1 cellular context compared by ENCODE assay signal in the genomic region with DNA sequence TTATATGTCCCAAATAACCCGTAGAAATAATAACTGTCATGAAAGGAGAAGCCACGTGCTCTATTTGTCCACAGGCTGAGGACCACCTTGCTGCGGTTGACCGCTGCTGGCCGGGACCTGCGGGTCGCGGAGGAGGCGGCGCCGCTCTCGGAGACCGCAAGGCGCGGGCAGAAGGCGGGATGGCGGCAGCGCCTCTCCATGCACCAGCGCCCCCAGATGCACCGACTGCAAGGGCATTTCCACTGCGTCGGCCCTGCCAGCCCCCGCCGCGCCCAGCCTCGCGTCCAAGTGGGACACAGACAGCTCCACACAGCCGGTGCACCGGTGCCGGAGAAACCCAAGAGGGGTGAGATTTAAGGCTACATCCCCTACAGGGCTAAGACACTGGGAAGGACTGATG.
TF ChIP-seq lines count a peak whose summit lies in the region.

No MANE protein-coding gene starts in this region.

TF ChIP-seq in H1, 55 proteins besides CTCF, POLR2A, EP300 and RAD21 (continued from another document):
- TF ChIP-seq MAX (IDR thresholded peaks at IDR 0.05) (peak; percentile 72), NANOG (IDR thresholded peaks at IDR 0.05; ENCODE audit: insufficient read depth, low read depth, low read length, poor library complexity, severe bottlenecking) (no peak), ZNF274 (IDR thresholded peaks at IDR 0.05; ENCODE audit: borderline replicate concordance, extremely low read depth, low read length) (no peak), YY1 (IDR thresholded peaks at IDR 0.05; ENCODE audit: low read depth, low read length) (peak; percentile 70; the same call in 1 of the 2 replicates)
TF ChIP-seq in H1: peak in this region for 8.
